ENCODE assay signal across 8 cellular contexts in the genomic region with DNA sequence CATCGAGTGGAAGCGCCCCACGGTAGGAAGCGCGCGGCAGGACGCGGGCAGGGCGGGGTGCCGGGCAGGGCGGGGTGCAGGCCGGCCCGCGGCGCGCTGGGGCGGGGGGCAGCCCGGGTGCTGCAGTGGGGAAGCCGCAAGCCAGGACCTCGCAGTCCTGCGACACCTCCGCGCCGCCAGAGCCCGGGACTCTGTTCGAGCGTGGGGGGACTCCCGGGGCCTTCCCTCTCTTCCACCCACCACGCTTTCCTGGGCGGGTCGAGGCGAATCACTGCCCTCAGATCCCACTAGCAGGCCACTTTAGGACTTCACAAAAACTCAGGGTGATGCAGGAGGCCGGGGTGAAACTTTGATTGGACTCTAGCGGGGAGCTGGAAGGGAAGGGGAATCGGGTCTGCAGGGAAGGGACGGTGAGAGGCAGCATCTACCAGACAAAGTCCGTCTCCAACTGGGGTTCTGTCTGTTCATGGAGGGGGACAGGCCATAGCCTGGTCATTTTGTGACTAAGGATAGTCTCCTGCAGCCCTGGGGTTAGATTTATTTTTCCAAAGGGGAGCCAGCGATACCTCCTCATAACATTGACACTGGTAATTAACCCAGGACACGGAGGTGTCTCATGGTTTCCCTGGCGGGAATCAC. TPM values are rescaled to one million over a fixed set of nuclear protein-coding genes. Genes with fewer than 3 reads are reported as not detected.
DNase-seq lines count a peak whose midpoint lies in the region; ATAC-seq and TF ChIP-seq lines count a peak whose summit lies in the region.

No MANE protein-coding gene starts in this region.

- TF ChIP-seq CTCF in Loucy (conservative IDR thresholded peaks at IDR 0.05; ENCODE audit: low read length) (no peak), glutamatergic neuron (IDR thresholded peaks at IDR 0.05; ENCODE audit: partially characterized antibody, unreplicated experiment) (no peak)

- peak overlapping the region; percentile 42 for H2BK12ac ChIP-seq in trophoblast cell (ENCODE audit: low read length)

- H3K4me2 ChIP-seq in Loucy (ENCODE audit: low read depth, low read length, poor library complexity, severe bottlenecking): peak overlapping the region; percentile 67
- H3K4me2 ChIP-seq in trophoblast cell (ENCODE audit: low read length): peak overlapping the region; percentile 67

- no CpG with 5 or more reads among the region's 40 CpGs for WGBS in trophoblast cell (ENCODE audit: extremely low coverage, insufficient coverage, insufficient read length)

- no peak overlapping the region for H3K23ac ChIP-seq in trophoblast cell (ENCODE audit: low read length)

- peaks cover 2% of the 10 kb centered on the region for H3K9me3 Mint-ChIP-seq in glutamatergic neuron (ENCODE audit: unreplicated experiment)

- H3K9ac ChIP-seq in Loucy (ENCODE audit: low read depth, low read length, poor library complexity, severe bottlenecking): peak overlapping the region; percentile 61
- peak overlapping the region; percentile 91 for H3K9ac ChIP-seq in trophoblast cell (ENCODE audit: low read length)

- H3K4me1 ChIP-seq in Loucy (ENCODE audit: insufficient read depth, low read length, poor library complexity, severe bottlenecking) (peaks cover 32% of the 10 kb centered on the region), trophoblast cell (ENCODE audit: control insufficient read depth in 1 of 2, insufficient read depth in 2 of 2, low read length in 2 of 2) (peaks cover 24 to 40% of the 10 kb centered on the region in 2 experiments)

- no peaks in the 10 kb centered on the region for H3K79me2 ChIP-seq in Loucy (ENCODE audit: insufficient read depth, low read length)
- H3K79me2 ChIP-seq in trophoblast cell (ENCODE audit: control insufficient read depth, insufficient read depth, low read length, poor library complexity): peaks cover 15% of the 10 kb centered on the region

- H3K9me2 ChIP-seq in Loucy (replicated peaks; ENCODE audit: low read depth, low read length): no peaks in the 10 kb centered on the region

- peak overlapping the region; percentile 98 for H2BK120ac ChIP-seq in trophoblast cell (ENCODE audit: insufficient read depth, low read length, poor library complexity)

- no peaks in the 10 kb centered on the region for H4K20me1 ChIP-seq in Loucy (ENCODE audit: insufficient read depth, low read length, poor library complexity, severe bottlenecking)

- peak; percentile 30 for ATAC-seq in GM21723 (IDR thresholded peaks at IDR 0.05; ENCODE audit: unreplicated experiment)

- H3K27ac ChIP-seq in trophoblast cell (ENCODE audit: low read depth, low read length): peak overlapping the region; percentile 91

- H4K8ac ChIP-seq in trophoblast cell (ENCODE audit: low read depth, low read length): peak overlapping the region; percentile 85

- H3K27me3 Mint-ChIP-seq in glutamatergic neuron (ENCODE audit: unreplicated experiment): peaks cover 6% of the 10 kb centered on the region

- H3K4me1 Mint-ChIP-seq in glutamatergic neuron (ENCODE audit: low read depth, unreplicated experiment): no peaks in the 10 kb centered on the region

- peak overlapping the region; percentile 98 for H3K18ac ChIP-seq in trophoblast cell (ENCODE audit: low read length)

- H2AK5ac ChIP-seq in trophoblast cell (ENCODE audit: low read length): peak overlapping the region; percentile 98

- peak overlapping the region; percentile 95 for H4K12ac ChIP-seq in trophoblast cell (ENCODE audit: low read depth, low read length)

- no peak overlapping the region for H3K27ac Mint-ChIP-seq in glutamatergic neuron (ENCODE audit: unreplicated experiment)

- peak overlapping the region; percentile 98 for H4K91ac ChIP-seq in trophoblast cell (ENCODE audit: low read depth, low read length)

- H3K14ac ChIP-seq in trophoblast cell (ENCODE audit: low read length): peak overlapping the region; percentile 100

- H3K4ac ChIP-seq in trophoblast cell (ENCODE audit: low read depth, low read length): peak overlapping the region; percentile 99

- H3K27me3 ChIP-seq in Loucy (ENCODE audit: insufficient read depth, low read length, poor library complexity, severe bottlenecking) (no peaks in the 10 kb centered on the region), trophoblast cell (ENCODE audit: insufficient read depth, low read length) (no peaks in the 10 kb centered on the region)

- H2BK5ac ChIP-seq in trophoblast cell (ENCODE audit: low read depth, low read length, poor library complexity): peak overlapping the region; percentile 97

- H3K36me3 ChIP-seq in Loucy (ENCODE audit: insufficient read depth, low read length) (no peaks in the 10 kb centered on the region), trophoblast cell (ENCODE audit: control insufficient read depth in 1 of 2, insufficient read depth in 2 of 2, low read length in 2 of 2) (peaks cover 8 to 12% of the 10 kb centered on the region in 2 experiments)

- H2AFZ ChIP-seq in Loucy (ENCODE audit: low read length) (peak overlapping the region; percentile 93; the same call in 1 of the 2 replicates), trophoblast cell (ENCODE audit: insufficient read depth, low read length, poor library complexity) (peak overlapping the region; percentile 83)

- peaks cover 5% of the 10 kb centered on the region for H3K36me3 Mint-ChIP-seq in glutamatergic neuron (ENCODE audit: unreplicated experiment)

- DNase-seq in EL (peak; percentile 36), glutamatergic neuron (peak; percentile 42), trophoblast cell (no peak), SK-N-DZ (ENCODE audit: low spot score) (no peak), NCI-H1930 (lab: John Stamatoyannopoulos, UW) (no peak)
- DNase-seq in activated effector memory CD4-positive, alpha-beta T cell treated with anti-CD3 and anti-CD28 coated beads, Interleukin-2, amount 50 U/mL, for 16 hours: peak; percentile 81

- H3K9me3 ChIP-seq in Loucy (ENCODE audit: insufficient read depth, low read depth, low read length) (no peaks in the 10 kb centered on the region), trophoblast cell (ENCODE audit: insufficient read depth, low read depth, low read length) (no peaks in the 10 kb centered on the region)

- peak overlapping the region; percentile 73 for H3K4me3 ChIP-seq in Loucy (ENCODE audit: low read length, poor library complexity, severe bottlenecking)
- H3K4me3 ChIP-seq in trophoblast cell (ENCODE audit: low read depth, low read length): peak overlapping the region; percentile 95

- H3F3A ChIP-seq in Loucy (ENCODE audit: low read depth): no peaks in the 10 kb centered on the region

- peak overlapping the region; percentile 84 for H3K4me3 Mint-ChIP-seq in glutamatergic neuron (ENCODE audit: unreplicated experiment)

- H3K79me1 ChIP-seq in trophoblast cell (ENCODE audit: low read length): peaks cover 29% of the 10 kb centered on the region

RNA-seq across cellular contexts. Expression of gene CAPN2, which starts 0.6 kb away (rescaled TPM):
- total RNA-seq in glutamatergic neuron (ENCODE audit: unreplicated experiment): 25.6 TPM
- polyA plus RNA-seq in trophoblast cell (2013): 161 and 169 TPM in 2 replicates
- polyA plus RNA-seq in SK-N-DZ (2014; cell fraction: cytosol; rRNA removed): 38.3 and 39.7 TPM in 2 replicates
- 44.2 and 50.2 TPM in 2 replicates for polyA plus RNA-seq in SK-N-DZ (2014; cell fraction: nucleus; rRNA removed)

RNA-seq across cellular contexts. Expression of gene CAPN8, which starts 47.5 kb away (rescaled TPM):
- total RNA-seq in glutamatergic neuron (ENCODE audit: unreplicated experiment): not detected
- polyA plus RNA-seq in trophoblast cell (2013): 0.04 and 0.08 TPM in 2 replicates
- not detected in 2 replicates for polyA plus RNA-seq in SK-N-DZ (2014; cell fraction: cytosol; rRNA removed)
- polyA plus RNA-seq in SK-N-DZ (2014; cell fraction: nucleus; rRNA removed): not detected in 2 replicates

Comparison
In these comparisons a context has a peak if more than half of its experiments do, and no peak if none do; other contexts are left out.
1. DNase-seq: peak in EL (single experiment), activated effector memory CD4-positive, alpha-beta T cell treated with anti-CD3 and anti-CD28 coated beads, Interleukin-2, amount 50 U/mL, for 16 hours (single experiment) and glutamatergic neuron (single experiment); none in trophoblast cell (0 of 2), SK-N-DZ (single experiment) and NCI-H1930 (0 of 2).